ENCODE assay signal across 1 cellular context in the genomic region with DNA sequence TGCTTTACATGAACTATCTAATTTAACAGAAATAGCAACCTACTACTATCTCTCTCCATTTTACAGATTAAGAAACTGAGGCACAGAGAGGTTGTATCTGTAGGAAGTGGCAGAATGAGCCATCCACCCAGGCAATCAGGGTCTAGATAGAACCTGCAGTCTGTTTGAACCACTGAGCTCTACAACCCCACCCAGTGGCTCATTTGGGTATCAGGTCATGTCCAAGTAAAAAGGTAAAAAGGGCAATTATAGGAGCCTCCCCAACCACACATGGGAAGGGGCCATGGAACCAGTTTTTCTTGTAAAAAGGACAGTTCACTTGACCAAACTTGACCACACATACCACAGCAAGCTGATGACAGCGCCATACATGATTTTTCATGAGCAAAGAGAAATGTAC.
TF ChIP-seq lines count a peak whose summit lies in the region.

No MANE protein-coding gene starts in this region.

TF ChIP-seq in HCT116, 20 proteins besides CTCF, POLR2A, EP300 and RAD21 (continued from another document):
- TF ChIP-seq, protein P1, sequence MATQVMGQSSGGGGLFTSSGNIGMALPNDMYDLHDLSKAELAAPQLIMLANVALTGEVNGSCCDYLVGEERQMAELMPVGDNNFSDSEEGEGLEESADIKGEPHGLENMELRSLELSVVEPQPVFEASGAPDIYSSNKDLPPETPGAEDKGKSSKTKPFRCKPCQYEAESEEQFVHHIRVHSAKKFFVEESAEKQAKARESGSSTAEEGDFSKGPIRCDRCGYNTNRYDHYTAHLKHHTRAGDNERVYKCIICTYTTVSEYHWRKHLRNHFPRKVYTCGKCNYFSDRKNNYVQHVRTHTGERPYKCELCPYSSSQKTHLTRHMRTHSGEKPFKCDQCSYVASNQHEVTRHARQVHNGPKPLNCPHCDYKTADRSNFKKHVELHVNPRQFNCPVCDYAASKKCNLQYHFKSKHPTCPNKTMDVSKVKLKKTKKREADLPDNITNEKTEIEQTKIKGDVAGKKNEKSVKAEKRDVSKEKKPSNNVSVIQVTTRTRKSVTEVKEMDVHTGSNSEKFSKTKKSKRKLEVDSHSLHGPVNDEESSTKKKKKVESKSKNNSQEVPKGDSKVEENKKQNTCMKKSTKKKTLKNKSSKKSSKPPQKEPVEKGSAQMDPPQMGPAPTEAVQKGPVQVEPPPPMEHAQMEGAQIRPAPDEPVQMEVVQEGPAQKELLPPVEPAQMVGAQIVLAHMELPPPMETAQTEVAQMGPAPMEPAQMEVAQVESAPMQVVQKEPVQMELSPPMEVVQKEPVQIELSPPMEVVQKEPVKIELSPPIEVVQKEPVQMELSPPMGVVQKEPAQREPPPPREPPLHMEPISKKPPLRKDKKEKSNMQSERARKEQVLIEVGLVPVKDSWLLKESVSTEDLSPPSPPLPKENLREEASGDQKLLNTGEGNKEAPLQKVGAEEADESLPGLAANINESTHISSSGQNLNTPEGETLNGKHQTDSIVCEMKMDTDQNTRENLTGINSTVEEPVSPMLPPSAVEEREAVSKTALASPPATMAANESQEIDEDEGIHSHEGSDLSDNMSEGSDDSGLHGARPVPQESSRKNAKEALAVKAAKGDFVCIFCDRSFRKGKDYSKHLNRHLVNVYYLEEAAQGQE (IDR thresholded peaks at IDR 0.05; ENCODE audit: low read depth) = no peak
- TF ChIP-seq POLR2AphosphoS5 (IDR thresholded peaks at IDR 0.05; ENCODE audit: low read depth, low read length) (no peak), SP1 (IDR thresholded peaks at IDR 0.05; ENCODE audit: low read depth) (no peak), YY1 (IDR thresholded peaks at IDR 0.05; ENCODE audit: extremely low read depth, insufficient replicate concordance, low read depth, low read length) (no peak), JUND (IDR thresholded peaks at IDR 0.05) (no peak), ELF1 (IDR thresholded peaks at IDR 0.05; ENCODE audit: borderline replicate concordance, low read depth) (no peak), EZH2phosphoT487 (IDR thresholded peaks at IDR 0.05; ENCODE audit: borderline replicate concordance) (no peak), SRF (IDR thresholded peaks at IDR 0.05; ENCODE audit: low read depth) (no peak), ZFX (IDR thresholded peaks at IDR 0.05) (no peak), SIN3A (IDR thresholded peaks at IDR 0.05; ENCODE audit: low read depth) (no peak), TCF7L2 (IDR thresholded peaks at IDR 0.05; ENCODE audit: borderline replicate concordance, extremely low read depth, insufficient read depth, insufficient read length) (no peak)
